Comparison of ENCODE assay signal across 8 cellular contexts in the genomic region with DNA sequence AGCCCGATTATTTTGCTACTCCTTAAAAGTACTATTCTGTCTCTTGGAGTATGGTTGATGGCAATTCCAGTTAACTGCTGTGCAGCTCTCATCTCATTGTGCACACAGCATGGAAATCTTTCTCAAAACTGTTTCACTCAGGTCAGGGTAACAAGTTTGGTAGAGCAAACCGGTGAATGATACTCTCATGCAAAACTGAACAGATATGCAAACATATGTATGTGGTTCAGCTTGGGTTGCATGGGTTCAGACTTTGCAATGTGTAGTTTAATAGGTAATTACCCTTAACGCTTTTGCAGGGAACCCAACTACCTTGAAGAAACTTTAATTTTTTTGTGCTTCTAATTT.
DNase-seq lines count a peak whose midpoint lies in the region; TF ChIP-seq lines count a peak whose summit lies in the region.

No MANE protein-coding gene starts in this region.

- TF ChIP-seq CTCF in WI38 (IDR thresholded peaks at IDR 0.05; ENCODE audit: low read depth, low read length), result no peak

- H3K27me3 ChIP-seq in stomach smooth muscle (ENCODE audit: control insufficient read depth in 1 of 2, insufficient read depth in 2 of 2, low read length in 2 of 2), result no peaks in the 10 kb centered on the region

- no peaks in the 10 kb centered on the region for H3K9me3 Mint-ChIP-seq in T-helper 1 cell treated with Interleukin-12 subunit alpha and Interleukin-12 subunit beta and Interleukin-4 antibody, amounts not matched to agents 30 μg/mL and 1 μg/mL, for 36 hours

- H3K27ac ChIP-seq in stomach smooth muscle (ENCODE audit: low read length), result peak overlapping the region; percentile 84

- peak overlapping the region; percentile 95 for H3K27ac Mint-ChIP-seq in T-helper 1 cell treated with Interleukin-12 subunit alpha and Interleukin-12 subunit beta and Interleukin-4 antibody, amounts not matched to agents 30 μg/mL and 1 μg/mL, for 36 hours

- peak overlapping the region; percentile 99 for H3K4me3 Mint-ChIP-seq in T-helper 1 cell treated with Interleukin-12 subunit alpha and Interleukin-12 subunit beta and Interleukin-4 antibody, amounts not matched to agents 30 μg/mL and 1 μg/mL, for 36 hours

- H3K36me3 ChIP-seq in stomach smooth muscle (ENCODE audit: control insufficient read depth in 2 of 2, insufficient read depth in 2 of 2, low read length in 2 of 2), result no peaks in the 10 kb centered on the region

- H3K36me3 Mint-ChIP-seq in T-helper 1 cell treated with Interleukin-12 subunit alpha and Interleukin-12 subunit beta and Interleukin-4 antibody, amounts not matched to agents 30 μg/mL and 1 μg/mL, for 36 hours (ENCODE audit: low read depth), result peaks cover 29% of the 10 kb centered on the region

- H3K4me1 Mint-ChIP-seq in T-helper 1 cell treated with Interleukin-12 subunit alpha and Interleukin-12 subunit beta and Interleukin-4 antibody, amounts not matched to agents 30 μg/mL and 1 μg/mL, for 36 hours (ENCODE audit: low read depth), result peaks cover 33% of the 10 kb centered on the region

- H3K4me1 ChIP-seq in stomach smooth muscle (ENCODE audit: control insufficient read depth, insufficient read depth, low read length), result peaks cover 9% of the 10 kb centered on the region

- peak overlapping the region in 1 of 2 donors; percentile 76 for H3K9ac ChIP-seq in stomach smooth muscle (ENCODE audit: low read length in 2 of 2)

- peak overlapping the region; percentile 99 for H3K4me3 ChIP-seq in WI38 (ENCODE audit: low read depth, low read length)
- peak overlapping the region; percentile 89 for H3K4me3 ChIP-seq in iPS-11a (ENCODE audit: low read depth, low read length)
- H3K4me3 ChIP-seq in stomach smooth muscle (ENCODE audit: low read length in 2 of 2), result peak overlapping the region; percentile 85 to 89

- DNase-seq in T-helper 1 cell (no peak), NCI-H2196 treated with DMSO at 0.1 percent for 48 hours (lab: John Stamatoyannopoulos, UW; ENCODE audit: unreplicated experiment) (no peak)
- DNase-seq in stimulated activated CD4-positive, alpha-beta T cell treated with anti-CD3 and anti-CD28 coated beads, Interleukin-2, amount 100 ng/mL, for 48 hours, result no peak
- no peak for DNase-seq in stimulated activated CD4-positive, alpha-beta T cell treated with anti-CD3 and anti-CD28 coated beads, Interleukin-1b, Interleukin-23, amount 100 ng/mL, for 48 hours

- H3K27me3 Mint-ChIP-seq in T-helper 1 cell treated with Interleukin-12 subunit alpha and Interleukin-12 subunit beta and Interleukin-4 antibody, amounts not matched to agents 30 μg/mL and 1 μg/mL, for 36 hours (ENCODE audit: low read depth), result no peaks in the 10 kb centered on the region

- no peaks in the 10 kb centered on the region for H3K9me3 ChIP-seq in stomach smooth muscle (ENCODE audit: control insufficient read depth in 2 of 2, low read length in 2 of 2)
